Comparison of ENCODE assay signal across 24 cellular contexts in genomic region chr4:166088576-166088975, GRCh38.
"Had no signal": no experiment of that assay in that cellular context is flagged by ENCODE, and none has a peak within 500 bp of the region (broad histone marks: within the 10 kb centered on the region; RNA-seq: fewer than 3 reads in every experiment).

No MANE protein-coding gene starts in this region.

- H3K27me3 ChIP-seq: neural progenitor cell, ovary, right lobe of liver, sigmoid colon, stomach, thyroid gland, transverse colon, upper lobe of right lung, uterus had no signal

- H2AFZ ChIP-seq: neural progenitor cell, parathyroid adenoma had no signal

- H3K9ac ChIP-seq: neural progenitor cell, parathyroid adenoma had no signal

- DNase-seq: natural killer cell; occipital lobe; ovary; posterior cingulate gyrus; psoas muscle; right cardiac atrium; right lobe of liver; sigmoid colon; small intestine; stimulated activated CD4-positive, alpha-beta T cell treated with anti-CD3 and anti-CD28 coated beads, Interleukin-15, amount 100 ng/mL, for 24 hours; stimulated activated CD4-positive, alpha-beta T cell treated with anti-CD3 and anti-CD28 coated beads, Interleukin-2, amount 100 ng/mL, for 24 hours; stimulated activated CD4-positive, alpha-beta T cell treated with anti-CD3 and anti-CD28 coated beads, Interleukin-2, amount 100 ng/mL, for 48 hours; stimulated activated CD4-positive, alpha-beta T cell treated with anti-CD3 and anti-CD28 coated beads, Interleukin-4, amount 100 ng/mL, for 24 hours; stimulated activated naive B cell treated with anti-CD40 and anti-IgM and Interleukin-4, amounts not matched to agents 10 μg/mL and 1 μg/mL and 100 μg/mL, for 72 hours; stimulated activated naive CD4-positive, alpha-beta T cell treated with Interleukin-2 at 50 U/mL for 16 hours; stomach; thyroid gland; transverse colon; upper lobe of right lung; uterus had no signal

- H3K4me3 ChIP-seq: neural progenitor cell, ovary, psoas muscle, right lobe of liver, sigmoid colon, stomach, thoracic aorta, thyroid gland, transverse colon, upper lobe of right lung, uterus had no signal

- H3K79me2 ChIP-seq: parathyroid adenoma had no signal

- H3K4me1 ChIP-seq: neural progenitor cell, parathyroid adenoma, psoas muscle, right lobe of liver, sigmoid colon, stomach, transverse colon, upper lobe of right lung, uterus had no signal

- H3K9me3 ChIP-seq: ovary, psoas muscle, right lobe of liver, sigmoid colon, stomach, thoracic aorta, thyroid gland, transverse colon, upper lobe of right lung, uterus had no signal

- H3K27ac ChIP-seq: neural progenitor cell, ovary, parathyroid adenoma, psoas muscle, right lobe of liver, sigmoid colon, stomach, thoracic aorta, thyroid gland, transverse colon, upper lobe of right lung, uterus had no signal

- H3K36me3 ChIP-seq: neural progenitor cell, ovary, right lobe of liver, sigmoid colon, stomach, thoracic aorta, thyroid gland, transverse colon, upper lobe of right lung, uterus had no signal

- ATAC-seq: natural killer cell; psoas muscle; right cardiac atrium; right lobe of liver; stimulated activated effector memory CD8-positive, alpha-beta T cell treated with anti-CD3 and anti-CD28 coated beads, Interleukin-12 subunit alpha, Interleukin-12 subunit beta, amount 100 ng/mL, for 72 hours; stimulated activated naive B cell treated with anti-CD40 and anti-IgM and Interleukin-4, amounts not matched to agents 10 μg/mL and 1 μg/mL and 100 μg/mL, for 72 hours; upper lobe of right lung had no signal

- H3K4me2 ChIP-seq: neural progenitor cell had no signal
